Comparison of ENCODE assay signal across 17 cellular contexts in the genomic region with DNA sequence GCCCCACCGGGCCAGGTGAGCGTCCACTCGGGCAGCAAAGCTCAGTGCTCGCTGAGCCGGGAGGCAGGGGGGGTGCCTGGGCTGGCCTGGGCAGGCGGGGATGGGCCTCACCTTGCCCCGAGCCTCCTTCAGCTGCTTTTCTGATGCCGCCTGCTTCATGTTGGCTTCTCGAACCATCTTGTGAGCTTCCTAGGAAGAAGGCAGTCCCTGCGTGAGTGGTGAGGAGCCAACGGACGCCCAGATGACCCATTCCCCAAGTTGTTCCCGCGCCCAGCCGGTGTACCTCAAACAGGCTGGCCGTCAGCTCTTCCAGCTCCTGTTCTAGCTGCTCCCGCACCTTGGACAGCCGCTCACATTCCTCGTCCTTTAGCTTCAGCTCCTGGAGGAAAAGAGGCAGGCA. TPM values are rescaled to one million over a fixed set of nuclear protein-coding genes. Genes with fewer than 3 reads are reported as not detected.
"Had no signal": no experiment of that assay in that cellular context is flagged by ENCODE, and none has a peak within 500 bp of the region (broad histone marks: within the 10 kb centered on the region; RNA-seq: fewer than 3 reads in every experiment).

No MANE protein-coding gene starts in this region.

- H3K36me3 ChIP-seq: WERI-Rb-1 had no signal

- ATAC-seq: activated CD4-positive, alpha-beta T cell treated with anti-CD3 and anti-CD28 coated beads for 36 hours; foreskin keratinocyte; naive thymus-derived CD8-positive, alpha-beta T cell; stimulated activated naive CD8-positive, alpha-beta T cell treated with anti-CD3 and anti-CD28 coated beads, Interleukin-15, Interleukin-2, amounts not matched to agents 100 U/mL and 50 U/mL, for 24 hours had no signal

- DNase-seq: activated CD4-positive, alpha-beta memory T cell treated with anti-CD3 and anti-CD28 coated beads for 36 hours; activated CD4-positive, alpha-beta T cell treated with anti-CD3 and anti-CD28 coated beads for 36 hours; amygdala; caudate nucleus; endodermal cell; foreskin keratinocyte; hypothalamus; naive thymus-derived CD8-positive, alpha-beta T cell; nucleus accumbens; retina; stimulated activated CD4-positive, alpha-beta T cell treated with anti-CD3 and anti-CD28 coated beads, Interleukin-2, amount 100 ng/mL, for 24 hours; stimulated activated naive CD8-positive, alpha-beta T cell treated with anti-CD3 and anti-CD28 coated beads, Interleukin-15, Interleukin-2, amounts not matched to agents 100 U/mL and 50 U/mL, for 24 hours; substantia nigra; SW 1271; T-helper 2 cell; WERI-Rb-1 had no signal

- H3K4me3 ChIP-seq: tibial nerve had no signal

- H3K4me1 ChIP-seq: foreskin keratinocyte had no signal

- H3K27me3 ChIP-seq: tibial nerve had no signal

- H3K27ac ChIP-seq: foreskin keratinocyte, WERI-Rb-1 had no signal

- H3K9me3 ChIP-seq: tibial nerve had no signal

RNA-seq across cellular contexts. Expression of gene RAB3IL1, which starts 10.1 kb away (rescaled TPM):
- polyA plus RNA-seq: naive thymus-derived CD8-positive, alpha-beta T cell had no signal
